ENCODE assay signal across 19 cellular contexts in genomic region chr1:117842408-117843170, GRCh38.
DNase-seq lines count a peak whose midpoint lies in the region; ATAC-seq and TF ChIP-seq lines count a peak whose summit lies in the region.
"Had no signal": no experiment of that assay in that cellular context is flagged by ENCODE, and none has a peak within 500 bp of the region (broad histone marks: within the 10 kb centered on the region; RNA-seq: fewer than 3 reads in every experiment).

No MANE protein-coding gene starts in this region.

- peak overlapping the region; percentile 38 to 89; a peak in 2 of 4 replicates for H4K8ac ChIP-seq in IMR-90 (ENCODE audit: low read depth in 2 of 2, low read length in 2 of 2)

- no peak overlapping the region for H3K9ac ChIP-seq in IMR-90 (ENCODE audit: low read depth, low read length)
- H3K9ac ChIP-seq: BLaER1 had no signal

- peak overlapping the region; percentile 63 for H2BK5ac ChIP-seq in IMR-90 (ENCODE audit: low read depth, low read length, poor library complexity, severe bottlenecking)

- H2AK9ac ChIP-seq in IMR-90 (replicated peaks; ENCODE audit: low read depth, low read length, poor library complexity) = peak overlapping the region; percentile 33

- peak overlapping the region; percentile 12; the same call in 1 of the 2 replicates for H4K5ac ChIP-seq in IMR-90 (ENCODE audit: low read depth, low read length)

- CTCF ChIA-PET in IMR-90 (lab: Yijun Ruan, JAX) (no interaction called here), MCF 10A (lab: Yijun Ruan, JAX) (interaction anchor here (0.6 kb wide), 1 partner anchor 307 kb away, joined by 6 read pairs; no protein-coding TSS in a partner anchor)

- peak overlapping the region; percentile 3; the same call in 1 of the 2 replicates for H3K56ac ChIP-seq in IMR-90 (ENCODE audit: extremely low read depth, insufficient read depth, low read length)

- no peaks in the 10 kb centered on the region for H4K20me1 ChIP-seq in IMR-90 (ENCODE audit: insufficient read depth, low read length)
- H4K20me1 ChIP-seq: BLaER1 had no signal

- H3K4me1 ChIP-seq in IMR-90 (ENCODE audit: control insufficient read depth, insufficient read depth, low read length) = peaks cover 6% of the 10 kb centered on the region
- H3K4me1 ChIP-seq: BLaER1 had no signal

- H3K9me3 Mint-ChIP-seq in mesothelial cell of epicardium = peaks cover 29% of the 10 kb centered on the region
- H3K9me3 Mint-ChIP-seq in MCF 10A (ENCODE audit: unreplicated experiment) = peaks cover 8% of the 10 kb centered on the region

- no peak for TF ChIP-seq CTCF in IMR-90 (conservative IDR thresholded peaks at IDR 0.05; ENCODE audit: low read depth, low read length)
- TF ChIP-seq CTCF in brain microvascular endothelial cell (IDR thresholded peaks at IDR 0.05; ENCODE audit: low read depth, low read length, missing control alignments) = peak; percentile 59
- TF ChIP-seq CTCF in mesothelial cell of epicardium (IDR thresholded peaks at IDR 0.05; ENCODE audit: unreplicated experiment) = peak; percentile 17
- no peak for TF ChIP-seq CTCF in MCF 10A (IDR thresholded peaks at IDR 0.05; ENCODE audit: unreplicated experiment)

- no CpG with 5 or more reads among the region's 3 CpGs for WGBS in IMR-90 (ENCODE audit: extremely low coverage in 2 of 2, insufficient read length in 1 of 2), 2 experiments

- H3K36me3 ChIP-seq in IMR-90 (ENCODE audit: control insufficient read depth, insufficient read depth, low read length) (no peaks in the 10 kb centered on the region), brain microvascular endothelial cell (replicated peaks) (no peaks in the 10 kb centered on the region)
- H3K36me3 ChIP-seq: BLaER1 had no signal

- H3K4ac ChIP-seq in IMR-90 (ENCODE audit: low read depth, low read length) = peak overlapping the region; percentile 99

- BruUV-seq in IMR-90 (replicated peaks; lab: Mats Ljungman, UMichigan) (no TSS peak), MCF 10A (replicated peaks; lab: Mats Ljungman, UMichigan) (no TSS peak)

- H3K27me3 Mint-ChIP-seq in mesothelial cell of epicardium (ENCODE audit: low read depth) = no peaks in the 10 kb centered on the region
- no peaks in the 10 kb centered on the region for H3K27me3 Mint-ChIP-seq in T-helper 17 cell
- H3K27me3 Mint-ChIP-seq in MCF 10A (ENCODE audit: insufficient read depth, unreplicated experiment) = no peaks in the 10 kb centered on the region
- H3K27me3 Mint-ChIP-seq: naive thymus-derived CD8-positive, alpha-beta T cell had no signal

- no peak for TF ChIP-seq RAD21 in IMR-90 (IDR thresholded peaks at IDR 0.05; ENCODE audit: low read length)

- POLR2A ChIA-PET in IMR-90 (lab: Charles Lee; ENCODE audit: unreplicated experiment) (no interaction called here), MCF 10A (lab: Yijun Ruan, JAX) (no interaction called here)

- H3K4me2 ChIP-seq in IMR-90 (ENCODE audit: low read depth, low read length) = no peak overlapping the region
- H3K4me2 ChIP-seq: BLaER1 had no signal

- dilution Hi-C loops in IMR-90 (cut with HindIII; ENCODE audit: low sequenced_read_pairs, unreplicated experiment) = no loop called here

- peak overlapping the region; percentile 87 for H4K91ac ChIP-seq in IMR-90 (ENCODE audit: insufficient read depth, low read depth, low read length)

- intact Hi-C loops in IMR-90 (cut with micrococcal nuclease) = no loop called here
- intact Hi-C loops in Right ventricle myocardium inferior (cut with DNase I) = no loop called here
- intact Hi-C loops in MCF 10A (cut with micrococcal nuclease) = no loop called here

- H3K4me3 Mint-ChIP-seq in mesothelial cell of epicardium = no peak overlapping the region
- H3K4me3 Mint-ChIP-seq in T-helper 17 cell = no peak overlapping the region
- H3K4me3 Mint-ChIP-seq in MCF 10A (ENCODE audit: unreplicated experiment) = no peak overlapping the region
- H3K4me3 Mint-ChIP-seq: naive thymus-derived CD8-positive, alpha-beta T cell had no signal

- H3K18ac ChIP-seq in IMR-90 (ENCODE audit: low read depth, low read length) = peak overlapping the region; percentile 4; the same call in 1 of the 2 replicates

- ATAC-seq in IMR-90 (ENCODE audit: low read depth) = no peak
- ATAC-seq in T-helper 17 cell = no peak
- no peak for ATAC-seq in Right ventricle myocardium inferior
- ATAC-seq: activated CD4-positive, CD25-positive, alpha-beta regulatory T cell treated with anti-CD3 and anti-CD28 coated beads, Interleukin-2, amount 50 U/mL, for 24 hours; naive thymus-derived CD8-positive, alpha-beta T cell; right cardiac atrium had no signal

- in situ Hi-C loops in IMR-90 (cut with MboI; ENCODE audit: low sequenced_read_pairs) = no loop called here
- in situ Hi-C loops in brain microvascular endothelial cell (cut with HindIII; ENCODE audit: low pct_ligation_motif_present, low sequenced_read_pairs) = no loop called here

- H3K36me3 Mint-ChIP-seq in mesothelial cell of epicardium (peaks cover 17% of the 10 kb centered on the region), T-helper 17 cell (ENCODE audit: low read depth) (peaks cover 3% of the 10 kb centered on the region), MCF 10A (ENCODE audit: insufficient read depth, unreplicated experiment) (peaks cover 7% of the 10 kb centered on the region)

- peak overlapping the region; percentile 99 for H2AK5ac ChIP-seq in IMR-90 (ENCODE audit: low read depth, low read length)

- H3K9me3 ChIP-seq in IMR-90 (ENCODE audit: control insufficient read depth, insufficient read depth, low read length) (peaks cover 7% of the 10 kb centered on the region; the same call in 1 of the 2 replicates), T-helper 17 cell (ENCODE audit: control insufficient read depth, low read length, poor library complexity, severe bottlenecking) (peaks cover 3% of the 10 kb centered on the region)

- no peak overlapping the region for H3K27ac Mint-ChIP-seq in mesothelial cell of epicardium
- no peak overlapping the region for H3K27ac Mint-ChIP-seq in T-helper 17 cell
- H3K27ac Mint-ChIP-seq in MCF 10A (ENCODE audit: low read depth, unreplicated experiment) = no peak overlapping the region
- H3K27ac Mint-ChIP-seq: naive thymus-derived CD8-positive, alpha-beta T cell had no signal

- no peaks in the 10 kb centered on the region for H3K27me3 ChIP-seq in IMR-90 (ENCODE audit: control insufficient read depth, insufficient read depth, low read length)
- no peaks in the 10 kb centered on the region for H3K27me3 ChIP-seq in brain microvascular endothelial cell (replicated peaks)
- H3K27me3 ChIP-seq: BLaER1 had no signal

- peak overlapping the region; percentile 61 for H2AFZ ChIP-seq in IMR-90 (replicated peaks; ENCODE audit: low read length, poor library complexity)

- H3K27ac ChIP-seq in IMR-90 (ENCODE audit: insufficient read depth, low read length) = no peak overlapping the region; the same call in 1 of the 2 replicates
- no peak overlapping the region for H3K27ac ChIP-seq in brain microvascular endothelial cell
- H3K27ac ChIP-seq: BLaER1 had no signal

- TF ChIP-seq POLR2A in IMR-90 (IDR thresholded peaks at IDR 0.05; ENCODE audit: low read depth, low read length) = no peak

- no peaks in the 10 kb centered on the region for H3K4me1 Mint-ChIP-seq in mesothelial cell of epicardium
- H3K4me1 Mint-ChIP-seq in T-helper 17 cell = no peaks in the 10 kb centered on the region
- peaks cover 14% of the 10 kb centered on the region for H3K4me1 Mint-ChIP-seq in MCF 10A (ENCODE audit: insufficient read depth, unreplicated experiment)
- H3K4me1 Mint-ChIP-seq: naive thymus-derived CD8-positive, alpha-beta T cell had no signal

- H3K4me3 ChIP-seq in IMR-90 (ENCODE audit: insufficient read depth, low read depth, low read length) (no peak overlapping the region), brain microvascular endothelial cell (ENCODE audit: low read depth, low read length) (no peak overlapping the region)
- H3K4me3 ChIP-seq: BLaER1 had no signal

- H3K23ac ChIP-seq in IMR-90 (ENCODE audit: low read depth, low read length) = peak overlapping the region; percentile 52; the same call in 1 of the 2 replicates

- H2BK15ac ChIP-seq in IMR-90 (ENCODE audit: low read depth, low read length) = peak overlapping the region; percentile 86; the same call in 2 of the 3 replicates

- peak overlapping the region; percentile 100 for H2BK20ac ChIP-seq in IMR-90 (ENCODE audit: low read depth, low read length)

- DNase-seq in EH (ENCODE audit: low read depth) (peak; percentile 46), IMR-90 (no peak), brain microvascular endothelial cell (peak; percentile 27), mesothelial cell of epicardium (ENCODE audit: low spot score in 2 of 2, unreplicated experiment in 2 of 2) (no peak), T-helper 17 cell (no peak), Right ventricle myocardium inferior (ENCODE audit: missing footprints) (no peak), MCF 10A (ENCODE audit: unreplicated experiment) (no peak), NOMO-1 (lab: John Stamatoyannopoulos, UW; ENCODE audit: unreplicated experiment in 2 of 2) (no peak)
- DNase-seq: activated T-cell treated with anti-CD3 and anti-CD28 coated beads for 4 hours; GF-D8; kidney; naive thymus-derived CD8-positive, alpha-beta T cell; NCI-H187 treated with DMSO at 0.1 percent for 48 hours; NCI-H82; stimulated activated CD4-positive, alpha-beta T cell treated with anti-CD3 and anti-CD28 coated beads, Interleukin-4, amount 100 ng/mL, for 4 hours; stimulated activated naive CD4-positive, alpha-beta T cell had no signal

- peak overlapping the region; percentile 99 for H2BK120ac ChIP-seq in IMR-90 (ENCODE audit: low read depth, low read length)

- peaks cover 12% of the 10 kb centered on the region for H3K9me1 ChIP-seq in IMR-90 (ENCODE audit: insufficient read depth, low read length)

- peak overlapping the region; percentile 98 for H3K14ac ChIP-seq in IMR-90 (replicated peaks; ENCODE audit: low read depth, low read length)

- peaks cover 0 to 35% of the 10 kb centered on the region in 2 experiments; a peak in 2 of 4 replicates for H3K79me1 ChIP-seq in IMR-90 (ENCODE audit: low read depth in 1 of 2, low read length in 2 of 2)

TF ChIP-seq in IMR-90, 13 proteins besides CTCF, POLR2A, EP300 and RAD21:
- no peak for TF ChIP-seq RCOR1 (IDR thresholded peaks at IDR 0.05; ENCODE audit: insufficient replicate concordance, low read length)
- TF ChIP-seq MAZ (IDR thresholded peaks at IDR 0.05; ENCODE audit: borderline replicate concordance, low read depth, low read length) = no peak
- TF ChIP-seq RFX5 (IDR thresholded peaks at IDR 0.05; ENCODE audit: low read depth, low read length) = no peak
- TF ChIP-seq SMC3 (IDR thresholded peaks at IDR 0.05; ENCODE audit: low read depth, low read length) = no peak

Comparison
In these comparisons a context has a peak if more than half of its experiments do, and no peak if none do; other contexts are left out.
1. DNase-seq: peak in EH (single experiment) and brain microvascular endothelial cell (single experiment); none in IMR-90 (single experiment), mesothelial cell of epicardium (0 of 2), T-helper 17 cell (0 of 3), Right ventricle myocardium inferior (single experiment), MCF 10A (single experiment) and NOMO-1 (0 of 2).
2. CTCF ChIP-seq: peak in brain microvascular endothelial cell (single experiment) and mesothelial cell of epicardium (single experiment); none in IMR-90 (single experiment) and MCF 10A (single experiment).